25 cellular contexts compared by ENCODE assay signal in genomic region chr2:200778038-200778437, GRCh38. TPM values are rescaled to one million over a fixed set of nuclear protein-coding genes. Genes with fewer than 3 reads are reported as not detected.
DNase-seq lines count a peak whose midpoint lies in the region; ATAC-seq and TF ChIP-seq lines count a peak whose summit lies in the region.
"Had no signal": no experiment of that assay in that cellular context is flagged by ENCODE, and none has a peak within 500 bp of the region (broad histone marks: within the 10 kb centered on the region; RNA-seq: fewer than 3 reads in every experiment).

No MANE protein-coding gene starts in this region.

- CTCF ChIA-PET in HCT116 (lab: Charles Lee): no interaction called here

- POLR2A ChIA-PET in HCT116 (lab: Charles Lee): no interaction called here

- no peak for ATAC-seq in HCT116
- ATAC-seq in HG03095 (IDR thresholded peaks at IDR 0.05; ENCODE audit: unreplicated experiment): no peak
- ATAC-seq: lower lobe of right lung had no signal

- intact Hi-C loops in HCT116 (cut with micrococcal nuclease): no loop called here

- TF ChIP-seq CTCF in HCT116 (IDR thresholded peaks at IDR 0.05 in 2 of 3, conservative IDR thresholded peaks at IDR 0.05 in 1 of 3; ENCODE audit: borderline replicate concordance in 1 of 3, insufficient read depth in 1 of 3, low read depth in 2 of 3, low read length in 2 of 3): no peak
- TF ChIP-seq CTCF in chondrocyte (IDR thresholded peaks at IDR 0.05): no peak

- no peak overlapping the region for H3K27ac ChIP-seq in HCT116 (ENCODE audit: low read depth, low read length)
- H3K27ac ChIP-seq: lower lobe of right lung, parathyroid adenoma, SK-N-MC, vagina had no signal

- H3K36me3 ChIP-seq in HCT116 (ENCODE audit: control insufficient read depth in 1 of 2, insufficient read depth in 2 of 2, low read length in 2 of 2): no peaks in the 10 kb centered on the region
- H3K36me3 ChIP-seq: lower lobe of right lung, vagina had no signal

- TF ChIP-seq RAD21 in HCT116 (IDR thresholded peaks at IDR 0.05; ENCODE audit: low read depth): no peak

- no peak overlapping the region for H3K4me3 Mint-ChIP-seq in chondrocyte (ENCODE audit: unreplicated experiment)
- H3K4me3 Mint-ChIP-seq: activated naive CD4-positive, alpha-beta T cell treated with anti-CD3 and anti-CD28 coated beads, Interleukin-2, amount 10 ng/mL, durations not matched to agents 7 days and 5 days; CD4-positive, alpha-beta memory T cell; central memory CD8-positive, alpha-beta T cell; nephron progenitor cell; stimulated activated naive CD8-positive, alpha-beta T cell treated with anti-CD3 and anti-CD28 coated beads, Interleukin-15, Interleukin-2, amounts not matched to agents 100 ng/mL and 50 ng/mL, for 24 hours had no signal

- H3K36me3 Mint-ChIP-seq in chondrocyte (ENCODE audit: low read depth): no peaks in the 10 kb centered on the region
- H3K36me3 Mint-ChIP-seq: activated naive CD4-positive, alpha-beta T cell treated with anti-CD3 and anti-CD28 coated beads, Interleukin-2, amount 10 ng/mL, durations not matched to agents 7 days and 5 days; CD4-positive, alpha-beta memory T cell had no signal

- no peaks in the 10 kb centered on the region for H3K79me2 ChIP-seq in HCT116 (ENCODE audit: insufficient read depth, low read length)
- H3K79me2 ChIP-seq: parathyroid adenoma had no signal

- H3K9me3 Mint-ChIP-seq in chondrocyte (ENCODE audit: low read depth): peaks cover 2% of the 10 kb centered on the region

- H3K4me2 ChIP-seq in HCT116 (ENCODE audit: low read length): 0 out of 2 replicates have a peak overlapping the region, but pooled peaks have one; percentile 27

- no peaks in the 10 kb centered on the region for H3K9me2 ChIP-seq in HCT116 (ENCODE audit: insufficient read depth)

- 0 out of 4 replicates have a peak, but pooled peaks cover 0 to 4% of the 10 kb centered on the region in 2 experiments for H3K9me3 ChIP-seq in HCT116 (ENCODE audit: control insufficient read depth in 1 of 2, insufficient read depth in 1 of 2, low read depth in 1 of 2, low read length in 2 of 2)
- H3K9me3 ChIP-seq: lower lobe of right lung, vagina had no signal

- H3K9ac ChIP-seq in HCT116 (ENCODE audit: low read length): no peak overlapping the region
- H3K9ac ChIP-seq: parathyroid adenoma had no signal

- BruUV-seq in HCT116 (replicated peaks; lab: Mats Ljungman, UMichigan): no TSS peak

- H4K20me1 ChIP-seq in HCT116 (ENCODE audit: insufficient read depth): no peaks in the 10 kb centered on the region

- no peak overlapping the region for H2AFZ ChIP-seq in HCT116 (ENCODE audit: low read depth, low read length, poor library complexity, severe bottlenecking)
- H2AFZ ChIP-seq: parathyroid adenoma had no signal

- H3K27me3 Mint-ChIP-seq in chondrocyte (ENCODE audit: low read depth): no peaks in the 10 kb centered on the region
- H3K27me3 Mint-ChIP-seq: stimulated activated naive CD8-positive, alpha-beta T cell treated with anti-CD3 and anti-CD28 coated beads, Interleukin-15, Interleukin-2, amounts not matched to agents 100 ng/mL and 50 ng/mL, for 24 hours had no signal

- H3K4me1 Mint-ChIP-seq in chondrocyte (ENCODE audit: low read depth): peaks cover 24% of the 10 kb centered on the region
- H3K4me1 Mint-ChIP-seq: activated naive CD4-positive, alpha-beta T cell treated with anti-CD3 and anti-CD28 coated beads, Interleukin-2, amount 10 ng/mL, durations not matched to agents 7 days and 5 days; central memory CD8-positive, alpha-beta T cell had no signal

- RAD21 ChIA-PET in HCT116 (lab: Charles Lee; ENCODE audit: low non-redundant PET in 1 of 2, low total read pairs in 2 of 2, uncharacterized antibody in 2 of 2, unreplicated experiment in 2 of 2): no interaction called here

- no peaks in the 10 kb centered on the region for H3K27me3 ChIP-seq in HCT116 (ENCODE audit: insufficient read depth, low read length)
- H3K27me3 ChIP-seq: vagina had no signal

- peak overlapping the region; percentile 36 for H3K27ac Mint-ChIP-seq in chondrocyte (ENCODE audit: unreplicated experiment)
- H3K27ac Mint-ChIP-seq: activated naive CD4-positive, alpha-beta T cell treated with anti-CD3 and anti-CD28 coated beads, Interleukin-2, amount 10 ng/mL, durations not matched to agents 7 days and 5 days; CD4-positive, alpha-beta memory T cell; nephron progenitor cell; stimulated activated naive CD8-positive, alpha-beta T cell treated with anti-CD3 and anti-CD28 coated beads, Interleukin-15, Interleukin-2, amounts not matched to agents 100 ng/mL and 50 ng/mL, for 24 hours had no signal

- DNase-seq in AG08395 (ENCODE audit: low spot score): peak; percentile 44
- DNase-seq in HCT116 (ENCODE audit: low read depth, low spot score): no peak
- no peak for DNase-seq in chondrocyte (ENCODE audit: low spot score)
- DNase-seq in lung microvascular endothelial cell (ENCODE audit: low read depth in 2 of 2): peak; percentile 48 to 60
- no peak for DNase-seq in DMS53 (lab: John Stamatoyannopoulos, UW)
- DNase-seq in T-helper 1 cell: no peak
- no peak for DNase-seq in islet precursor cell
- DNase-seq: activated CD4-positive, alpha-beta T cell treated with anti-CD3 and anti-CD28 coated beads for 48 hours; activated naive CD4-positive, alpha-beta T cell treated with anti-CD3 and anti-CD28 coated beads, Interleukin-2, amount 10 ng/mL, durations not matched to agents 7 days and 5 days; AML-193; amygdala; CD4-positive, alpha-beta memory T cell; GF-D8; Kasumi-1; lower lobe of right lung; NCI-H1694 treated with DMSO at 0.1 percent for 48 hours; NCI-H526; nephron progenitor cell; right cardiac atrium had no signal

- H3K4me3 ChIP-seq in HCT116 (replicated peaks in 1 of 2; ENCODE audit: low read depth in 1 of 2, low read length in 2 of 2): no peak overlapping the region
- H3K4me3 ChIP-seq: lower lobe of right lung, SK-N-MC, vagina had no signal

- no peak for TF ChIP-seq POLR2A in HCT116 (IDR thresholded peaks at IDR 0.05; ENCODE audit: borderline replicate concordance, extremely low read depth, insufficient read depth, insufficient read length)

- H3K4me1 ChIP-seq in HCT116 (ENCODE audit: control insufficient read depth in 1 of 2, insufficient read depth in 2 of 2, low read length in 2 of 2): peaks cover 2 to 35% of the 10 kb centered on the region in 2 experiments; a peak in 3 of 4 replicates
- H3K4me1 ChIP-seq: lower lobe of right lung, parathyroid adenoma, vagina had no signal

TF ChIP-seq in HCT116, 20 proteins besides CTCF, POLR2A, EP300 and RAD21:
- TF ChIP-seq TCF7L2 (IDR thresholded peaks at IDR 0.05; ENCODE audit: borderline replicate concordance, extremely low read depth, insufficient read depth, insufficient read length) (no peak), EZH2 (IDR thresholded peaks at IDR 0.05) (no peak), ELF1 (IDR thresholded peaks at IDR 0.05; ENCODE audit: borderline replicate concordance, low read depth) (no peak), JUND (IDR thresholded peaks at IDR 0.05) (no peak), EGR1 (IDR thresholded peaks at IDR 0.05; ENCODE audit: low read depth) (no peak), EZH2phosphoT487 (IDR thresholded peaks at IDR 0.05; ENCODE audit: borderline replicate concordance) (no peak), POLR2AphosphoS5 (IDR thresholded peaks at IDR 0.05; ENCODE audit: low read depth, low read length) (no peak), CEBPB (IDR thresholded peaks at IDR 0.05; ENCODE audit: low read depth) (no peak), YY1 (IDR thresholded peaks at IDR 0.05; ENCODE audit: extremely low read depth, insufficient replicate concordance, low read depth, low read length) (no peak), FOSL1 (IDR thresholded peaks at IDR 0.05; ENCODE audit: low read depth) (no peak), ZNF274 (IDR thresholded peaks at IDR 0.05; ENCODE audit: low read depth, low read length) (no peak), ATF3 (IDR thresholded peaks at IDR 0.05) (no peak), SIN3A (IDR thresholded peaks at IDR 0.05; ENCODE audit: low read depth) (no peak)
- TF ChIP-seq, protein P1, sequence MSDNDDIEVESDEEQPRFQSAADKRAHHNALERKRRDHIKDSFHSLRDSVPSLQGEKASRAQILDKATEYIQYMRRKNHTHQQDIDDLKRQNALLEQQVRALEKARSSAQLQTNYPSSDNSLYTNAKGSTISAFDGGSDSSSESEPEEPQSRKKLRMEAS (IDR thresholded peaks at IDR 0.05): no peak
- TF ChIP-seq, protein P2, sequence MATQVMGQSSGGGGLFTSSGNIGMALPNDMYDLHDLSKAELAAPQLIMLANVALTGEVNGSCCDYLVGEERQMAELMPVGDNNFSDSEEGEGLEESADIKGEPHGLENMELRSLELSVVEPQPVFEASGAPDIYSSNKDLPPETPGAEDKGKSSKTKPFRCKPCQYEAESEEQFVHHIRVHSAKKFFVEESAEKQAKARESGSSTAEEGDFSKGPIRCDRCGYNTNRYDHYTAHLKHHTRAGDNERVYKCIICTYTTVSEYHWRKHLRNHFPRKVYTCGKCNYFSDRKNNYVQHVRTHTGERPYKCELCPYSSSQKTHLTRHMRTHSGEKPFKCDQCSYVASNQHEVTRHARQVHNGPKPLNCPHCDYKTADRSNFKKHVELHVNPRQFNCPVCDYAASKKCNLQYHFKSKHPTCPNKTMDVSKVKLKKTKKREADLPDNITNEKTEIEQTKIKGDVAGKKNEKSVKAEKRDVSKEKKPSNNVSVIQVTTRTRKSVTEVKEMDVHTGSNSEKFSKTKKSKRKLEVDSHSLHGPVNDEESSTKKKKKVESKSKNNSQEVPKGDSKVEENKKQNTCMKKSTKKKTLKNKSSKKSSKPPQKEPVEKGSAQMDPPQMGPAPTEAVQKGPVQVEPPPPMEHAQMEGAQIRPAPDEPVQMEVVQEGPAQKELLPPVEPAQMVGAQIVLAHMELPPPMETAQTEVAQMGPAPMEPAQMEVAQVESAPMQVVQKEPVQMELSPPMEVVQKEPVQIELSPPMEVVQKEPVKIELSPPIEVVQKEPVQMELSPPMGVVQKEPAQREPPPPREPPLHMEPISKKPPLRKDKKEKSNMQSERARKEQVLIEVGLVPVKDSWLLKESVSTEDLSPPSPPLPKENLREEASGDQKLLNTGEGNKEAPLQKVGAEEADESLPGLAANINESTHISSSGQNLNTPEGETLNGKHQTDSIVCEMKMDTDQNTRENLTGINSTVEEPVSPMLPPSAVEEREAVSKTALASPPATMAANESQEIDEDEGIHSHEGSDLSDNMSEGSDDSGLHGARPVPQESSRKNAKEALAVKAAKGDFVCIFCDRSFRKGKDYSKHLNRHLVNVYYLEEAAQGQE (IDR thresholded peaks at IDR 0.05; ENCODE audit: low read depth): no peak

RNA-seq across cellular contexts. Expression of gene BZW1, which starts 33.7 kb away (rescaled TPM):
- total RNA-seq in HCT116 (2021; ENCODE audit: unreplicated experiment) (454 TPM), chondrocyte (191 to 201 TPM (median 194 TPM) in 3 replicates), lung microvascular endothelial cell (392 and 474 TPM in 2 replicates)
- 274 and 315 TPM in 2 replicates for polyA plus RNA-seq in HCT116 (2012)

Comparison
In these comparisons a context has a peak if more than half of its experiments do, and no peak if none do; other contexts are left out.
1. DNase-seq: peak in AG08395 (single experiment) and lung microvascular endothelial cell (2 of 2); none in HCT116 (single experiment), chondrocyte (single experiment), DMS53 (single experiment), T-helper 1 cell (0 of 5) and islet precursor cell (single experiment).